ENCODE assay signal across 13 cellular contexts in the genomic region with DNA sequence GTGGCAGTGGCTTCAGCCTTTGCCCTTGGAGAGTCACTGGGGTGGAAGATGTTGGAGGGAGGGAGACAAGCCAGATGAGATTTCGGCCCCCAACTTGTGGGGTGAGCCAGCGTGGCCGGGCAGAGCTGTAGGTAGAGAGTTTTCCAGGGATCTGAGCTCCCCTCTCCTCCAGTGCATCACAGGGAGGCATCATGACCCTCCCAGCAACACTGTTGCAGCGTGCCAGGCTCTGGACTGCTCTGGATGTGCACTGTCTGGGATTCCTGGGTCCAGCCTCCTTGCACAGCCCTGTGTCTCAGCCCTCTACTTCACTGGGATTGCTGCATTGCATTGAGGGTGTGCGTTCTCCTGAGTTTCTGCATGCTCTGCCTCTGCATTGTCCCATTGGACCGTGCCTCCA. TPM values are rescaled to one million over a fixed set of nuclear protein-coding genes. Genes with fewer than 3 reads are reported as not detected.
A peak's percentile ranks its signal among the peaks of the same experiment; 100 is the strongest.
DNase-seq lines count a peak whose midpoint lies in the region; ATAC-seq, FAIRE-seq and TF ChIP-seq lines count a peak whose summit lies in the region.
"Had no signal": no experiment of that assay in that cellular context is flagged by ENCODE, and none has a peak within 500 bp of the region (broad histone marks: within the 10 kb centered on the region; RNA-seq: fewer than 3 reads in every experiment).

No MANE protein-coding gene starts in this region.

- H4K91ac ChIP-seq in H1 (replicated peaks; ENCODE audit: insufficient read length, low read length) (peak overlapping the region; percentile 46), trophoblast cell (ENCODE audit: low read depth, low read length) (peak overlapping the region; percentile 20)

- H3K4me3 ChIP-seq in PC-3 (ENCODE audit: low read length) (no peak overlapping the region), H1 (ENCODE audit: extremely low read depth in 1 of 4, insufficient read depth in 2 of 4, low read depth in 3 of 4, low read length in 4 of 4) (no peak overlapping the region), trophoblast cell (ENCODE audit: low read depth, low read length) (no peak overlapping the region)
- H3K4me3 ChIP-seq: BLaER1 had no signal

- H3K4ac ChIP-seq in H1 (replicated peaks; ENCODE audit: insufficient read length, low read depth, low read length) (no peak overlapping the region), trophoblast cell (ENCODE audit: low read depth, low read length) (peak overlapping the region; percentile 9)

- peak; percentile 6 for DNase-seq in D341Med (ENCODE audit: low spot score)
- no peak for DNase-seq in PC-3
- no peak for DNase-seq in H1 (ENCODE audit: low read depth in 1 of 2, low spot score in 2 of 2)
- DNase-seq in trophoblast cell = no peak
- DNase-seq in activated naive CD4-positive, alpha-beta T cell treated with anti-CD3 and anti-CD28 coated beads, Interleukin-2, amount 10 ng/mL, durations not matched to agents 7 days and 5 days = no peak
- no peak for DNase-seq in AG08395 (ENCODE audit: low spot score)
- DNase-seq: CD4-positive, CD25-positive, alpha-beta regulatory T cell; DMS 273 treated with DMSO at 0.1 percent for 48 hours had no signal

- intact Hi-C loops in PC-3 (cut with micrococcal nuclease) = loop anchor here (1.0 to 2.0 kb wide), 2 partner anchors 62 to 151 kb away; no protein-coding TSS in a partner anchor

- H3K4me1 Mint-ChIP-seq in activated naive CD4-positive, alpha-beta T cell treated with anti-CD3 and anti-CD28 coated beads, Interleukin-2, amount 10 ng/mL, durations not matched to agents 7 days and 5 days = peaks cover 3% of the 10 kb centered on the region
- H3K4me1 Mint-ChIP-seq: CD4-positive, CD25-positive, alpha-beta regulatory T cell had no signal

- H3K27me3 Mint-ChIP-seq in activated naive CD4-positive, alpha-beta T cell treated with anti-CD3 and anti-CD28 coated beads, Interleukin-2, amount 10 ng/mL, durations not matched to agents 7 days and 5 days = peaks cover 41% of the 10 kb centered on the region

- FAIRE-seq in H1 (lab: Jason Lieb, UNC) = no peak
- FAIRE-seq: GM18507, H54 had no signal

- H3K4me3 Mint-ChIP-seq in activated naive CD4-positive, alpha-beta T cell treated with anti-CD3 and anti-CD28 coated beads, Interleukin-2, amount 10 ng/mL, durations not matched to agents 7 days and 5 days = no peak overlapping the region
- H3K4me3 Mint-ChIP-seq: CD4-positive, CD25-positive, alpha-beta regulatory T cell had no signal

- H3K56ac ChIP-seq in H1 (replicated peaks; ENCODE audit: insufficient read length, low read depth, low read length) = no peak overlapping the region

- ATAC-seq in PC-3 (peak; percentile 4; the same call in 1 of the 2 replicates), GM18873 (IDR thresholded peaks at IDR 0.05; ENCODE audit: low FRiP score, unreplicated experiment) (no peak)

- H2AFZ ChIP-seq in PC-3 (ENCODE audit: low read length) = no peak overlapping the region
- no peak overlapping the region for H2AFZ ChIP-seq in H1 (ENCODE audit: low read length)
- H2AFZ ChIP-seq in trophoblast cell (ENCODE audit: insufficient read depth, low read length, poor library complexity) = no peak overlapping the region

- TF ChIP-seq CTCF in PC-3 (conservative IDR thresholded peaks at IDR 0.05; ENCODE audit: low read depth, low read length) = no peak
- TF ChIP-seq CTCF in H1 (IDR thresholded peaks at IDR 0.05; ENCODE audit: control extremely low read depth in 1 of 3, insufficient read depth in 1 of 3, low read depth in 1 of 3, low read length in 3 of 3) = no peak

- no peaks in the 10 kb centered on the region for H3K9me3 Mint-ChIP-seq in activated naive CD4-positive, alpha-beta T cell treated with anti-CD3 and anti-CD28 coated beads, Interleukin-2, amount 10 ng/mL, durations not matched to agents 7 days and 5 days
- H3K9me3 Mint-ChIP-seq: CD4-positive, CD25-positive, alpha-beta regulatory T cell had no signal

- H3K23me2 ChIP-seq in H1 (ENCODE audit: low read depth, low read length) = peaks cover 2% of the 10 kb centered on the region; the same call in 1 of the 2 replicates

- H2BK5ac ChIP-seq in H1 (ENCODE audit: low read depth, low read length) = peak overlapping the region; percentile 28; the same call in 1 of the 2 replicates
- no peak overlapping the region for H2BK5ac ChIP-seq in trophoblast cell (ENCODE audit: low read depth, low read length, poor library complexity)

- H2BK15ac ChIP-seq in H1 (ENCODE audit: low read length) = peak overlapping the region; percentile 14

- H3K23ac ChIP-seq in H1 (ENCODE audit: insufficient read length) (no peak overlapping the region), trophoblast cell (ENCODE audit: low read length) (no peak overlapping the region)

- H3K9me2 ChIP-seq in PC-3 (replicated peaks; ENCODE audit: low read length) = no peaks in the 10 kb centered on the region

- TF ChIP-seq POLR2A in H1 (IDR thresholded peaks at IDR 0.05; ENCODE audit: control extremely low read depth in 1 of 2, low read depth in 2 of 2, low read length in 2 of 2) = no peak

- H4K20me1 ChIP-seq in PC-3 (ENCODE audit: low read length) (no peaks in the 10 kb centered on the region), H1 (replicated peaks in 1 of 2; ENCODE audit: control insufficient read depth in 1 of 2, insufficient read depth in 2 of 2, low read length in 2 of 2) (no peaks in the 10 kb centered on the region)
- H4K20me1 ChIP-seq: BLaER1 had no signal

- H3K79me1 ChIP-seq in H1 (ENCODE audit: low read depth, low read length) = peaks cover 11% of the 10 kb centered on the region
- peaks cover 29% of the 10 kb centered on the region for H3K79me1 ChIP-seq in trophoblast cell (ENCODE audit: low read length)

- no peak overlapping the region for H4K5ac ChIP-seq in H1 (ENCODE audit: insufficient read length, low read depth, low read length)

- no peak overlapping the region for H2BK120ac ChIP-seq in H1 (replicated peaks; ENCODE audit: low read depth, low read length)
- peak overlapping the region; percentile 23 for H2BK120ac ChIP-seq in trophoblast cell (ENCODE audit: insufficient read depth, low read length, poor library complexity)

- no peak overlapping the region for H3K27ac Mint-ChIP-seq in activated naive CD4-positive, alpha-beta T cell treated with anti-CD3 and anti-CD28 coated beads, Interleukin-2, amount 10 ng/mL, durations not matched to agents 7 days and 5 days
- H3K27ac Mint-ChIP-seq: CD4-positive, CD25-positive, alpha-beta regulatory T cell had no signal

- TF ChIP-seq RAD21 in H1 (IDR thresholded peaks at IDR 0.05 in 1 of 2, conservative IDR thresholded peaks at IDR 0.05 in 1 of 2; ENCODE audit: low read depth in 2 of 2, low read length in 2 of 2) = no peak

- H3K4me1 ChIP-seq in PC-3 (ENCODE audit: insufficient read depth, low read length) (peaks cover 17% of the 10 kb centered on the region), H1 (replicated peaks in 1 of 4; ENCODE audit: control insufficient read depth in 3 of 4, insufficient read depth in 4 of 4, low read length in 3 of 4) (peaks cover 13 to 25% (median 21%) of the 10 kb centered on the region in 4 experiments), trophoblast cell (ENCODE audit: control insufficient read depth in 1 of 2, insufficient read depth in 2 of 2, low read length in 2 of 2) (peaks cover 48 to 60% of the 10 kb centered on the region in 2 experiments)

- H2AK5ac ChIP-seq in H1 (ENCODE audit: low read depth, low read length) (peak overlapping the region; percentile 75), trophoblast cell (ENCODE audit: low read length) (peak overlapping the region; percentile 45)

- POLR2A ChIA-PET in PC-3 (lab: Charles Lee; ENCODE audit: unreplicated experiment) (no interaction called here), H1 (lab: Charles Lee; ENCODE audit: partially characterized antibody) (interaction anchor here (1.4 kb wide), 1 partner anchor 15 kb away, joined by 3 read pairs; the partner anchor contains the start of gene MECR)

- H2BK12ac ChIP-seq in H1 (ENCODE audit: low read depth, low read length) (peak overlapping the region; percentile 52; the same call in 1 of the 2 replicates), trophoblast cell (ENCODE audit: low read length) (peak overlapping the region; percentile 28)

- H3K14ac ChIP-seq in H1 (ENCODE audit: insufficient read length) (no peak overlapping the region), trophoblast cell (ENCODE audit: low read length) (peak overlapping the region; percentile 18)

- CTCF ChIA-PET in PC-3 (lab: Charles Lee) (interaction anchor here (0.5 to 1.0 kb wide), 5 partner anchors 57 to 1135 kb away, joined by 3 to 7 read pairs (median 4); no protein-coding TSS in a partner anchor), H1 (lab: Charles Lee; ENCODE audit: partially characterized antibody) (interaction anchor here (0.7 to 12.3 kb wide), 18 partner anchors 11 to 210 kb away, joined by 3 to 113 read pairs (median 4); no protein-coding TSS in a partner anchor)
- CTCF ChIA-PET in activated naive CD4-positive, alpha-beta T cell treated with anti-CD3 and anti-CD28 coated beads, Interleukin-2, amount 10 ng/mL, durations not matched to agents 7 days and 5 days (lab: Charles Lee) = interaction anchor here (1.6 kb wide), 1 partner anchor 1135 kb away, joined by 4 read pairs; no protein-coding TSS in a partner anchor

- no peaks in the 10 kb centered on the region for H3K36me3 ChIP-seq in PC-3 (ENCODE audit: low read depth, low read length)
- H3K36me3 ChIP-seq in H1 (ENCODE audit: control insufficient read depth in 2 of 4, insufficient read depth in 4 of 4, low read length in 3 of 4) = no peaks in the 10 kb centered on the region
- H3K36me3 ChIP-seq in trophoblast cell (ENCODE audit: control insufficient read depth in 1 of 2, insufficient read depth in 2 of 2, low read length in 2 of 2) = no peaks in the 10 kb centered on the region
- H3K36me3 ChIP-seq: BLaER1 had no signal

- H3K4me2 ChIP-seq in PC-3 (ENCODE audit: low read length) (no peak overlapping the region), H1 (ENCODE audit: insufficient read depth in 1 of 2, low read depth in 2 of 2, low read length in 2 of 2) (no peak overlapping the region), trophoblast cell (ENCODE audit: low read length) (no peak overlapping the region)
- H3K4me2 ChIP-seq: BLaER1 had no signal

- H3K36me3 Mint-ChIP-seq in activated naive CD4-positive, alpha-beta T cell treated with anti-CD3 and anti-CD28 coated beads, Interleukin-2, amount 10 ng/mL, durations not matched to agents 7 days and 5 days = no peaks in the 10 kb centered on the region
- H3K36me3 Mint-ChIP-seq: CD4-positive, CD25-positive, alpha-beta regulatory T cell had no signal

- H3K79me2 ChIP-seq in PC-3 (ENCODE audit: low read length) (peaks cover 11% of the 10 kb centered on the region), H1 (ENCODE audit: control insufficient read depth in 1 of 2, insufficient read depth in 2 of 2, low read length in 2 of 2) (no peaks in the 10 kb centered on the region), trophoblast cell (ENCODE audit: control insufficient read depth, insufficient read depth, low read length, poor library complexity) (peaks cover 15% of the 10 kb centered on the region)

- no peaks in the 10 kb centered on the region for H3F3A ChIP-seq in PC-3 (ENCODE audit: low read length, unreplicated experiment)

- no peak for TF ChIP-seq EP300 in H1 (IDR thresholded peaks at IDR 0.05; ENCODE audit: borderline replicate concordance in 1 of 2, low read depth in 2 of 2, low read length in 2 of 2)

- H4K12ac ChIP-seq in trophoblast cell (ENCODE audit: low read depth, low read length) = no peak overlapping the region

- H3K9ac ChIP-seq in PC-3 (ENCODE audit: low read length) (no peak overlapping the region), H1 (replicated peaks in 1 of 4; ENCODE audit: extremely low read depth in 1 of 4, low read depth in 3 of 4, low read length in 3 of 4) (no peak overlapping the region), trophoblast cell (ENCODE audit: low read length) (no peak overlapping the region)
- H3K9ac ChIP-seq: BLaER1 had no signal

- H4K8ac ChIP-seq in H1 (ENCODE audit: extremely low read depth, insufficient read depth, low read length) (no peak overlapping the region), trophoblast cell (ENCODE audit: low read depth, low read length) (peak overlapping the region; percentile 3)

- H3K9me3 ChIP-seq in PC-3 (ENCODE audit: low read length) (no peaks in the 10 kb centered on the region), H1 (ENCODE audit: insufficient read depth in 2 of 2, low read depth in 1 of 2, low read length in 1 of 2) (no peaks in the 10 kb centered on the region), trophoblast cell (ENCODE audit: insufficient read depth, low read depth, low read length) (peaks cover 3% of the 10 kb centered on the region)
- H3K9me3 ChIP-seq: BLaER1 had no signal

- BruUV-seq in PC-3 (replicated peaks; lab: Mats Ljungman, UMichigan) = no TSS peak

- 98% methylated on average over 6 of the region's 6 CpGs; no CpG with 5 or more reads in 1 of the 2 experiments for WGBS in H1 (ENCODE audit: extremely low coverage in 1 of 2, insufficient coverage in 1 of 2, insufficient read length in 1 of 2, insufficient replicate concordance in 2 of 2, low coverage in 1 of 2, low lambda C conversion rate in 2 of 2, missing lambda C conversion rate in 1 of 2), 2 experiments
- WGBS in trophoblast cell (ENCODE audit: extremely low coverage, insufficient coverage, insufficient read length) = no CpG with 5 or more reads among the region's 6 CpGs

- H3K27me3 ChIP-seq in PC-3 (ENCODE audit: low read length) = no peaks in the 10 kb centered on the region
- no peaks in the 10 kb centered on the region for H3K27me3 ChIP-seq in H1 (replicated peaks in 1 of 4; ENCODE audit: control insufficient read depth in 3 of 4, extremely low read depth in 1 of 4, insufficient read depth in 3 of 4, low read length in 3 of 4)
- H3K27me3 ChIP-seq in trophoblast cell (ENCODE audit: insufficient read depth, low read length) = no peaks in the 10 kb centered on the region

- H3K27ac ChIP-seq in PC-3 (ENCODE audit: low read length) (no peak overlapping the region), H1 (ENCODE audit: low read depth, low read length) (no peak overlapping the region), trophoblast cell (ENCODE audit: low read depth, low read length) (no peak overlapping the region)
- H3K27ac ChIP-seq: BLaER1, HL-60 had no signal

- 0 out of 2 replicates have a peak overlapping the region, but pooled peaks have one; percentile 4 for H2BK20ac ChIP-seq in H1 (ENCODE audit: low read length)

- H3K18ac ChIP-seq in H1 (ENCODE audit: extremely low read depth, low read length) (no peak overlapping the region), trophoblast cell (ENCODE audit: low read length) (no peak overlapping the region)

RNA-seq across cellular contexts. Expression of gene PTPRU, which starts 8.9 kb away (rescaled TPM):
- total RNA-seq in PC-3 (2014; rRNA removed) = 25.7 and 31.4 TPM in 2 replicates
- total RNA-seq in H1 (2021; fragmentation: NEBNext Ultra II Directional; extraction: Animal tissue kit (Norgen Biotek cat#: 25700)) = 41.8 and 55.3 TPM in 2 replicates
- polyA plus RNA-seq in H1 (2011; rRNA removed) = 33.8 and 57.0 TPM in 2 replicates
- 41.3 TPM for polyA plus RNA-seq in H1 (2011; cell fraction: cytosol; rRNA removed)
- polyA plus RNA-seq in H1 (2011; cell fraction: nucleus; rRNA removed) = 84.9 TPM
- polyA plus RNA-seq in H1 (2012, experiment 1 of 2) = 23.1 to 40.3 TPM (median 37.9 TPM) in 4 replicates
- polyA plus RNA-seq in H1 (2012, experiment 2 of 2) = 38.4 TPM
- polyA plus RNA-seq in H1 (2013, experiment 1 of 2) = 29.7 TPM
- polyA plus RNA-seq in H1 (2013, experiment 2 of 2) = 33.1 TPM
- 39.2 and 41.2 TPM in 2 replicates for polyA minus RNA-seq in H1 (2011; rRNA and poly(A)+ RNA removed)
- 79.9 TPM for polyA minus RNA-seq in H1 (2011; cell fraction: cytosol; rRNA and poly(A)+ RNA removed)
- 57.9 TPM for polyA minus RNA-seq in H1 (2011; cell fraction: nucleus; rRNA and poly(A)+ RNA removed)
- polyA plus RNA-seq in trophoblast cell (2013) = 33.5 and 35.1 TPM in 2 replicates
- total RNA-seq: CD4-positive, CD25-positive, alpha-beta regulatory T cell had no signal
- polyA plus RNA-seq: CD4-positive, CD25-positive, alpha-beta regulatory T cell had no signal

RNA-seq across cellular contexts. Expression of gene MECR, which starts 14.5 kb away (rescaled TPM):
- 25.3 and 30.5 TPM in 2 replicates for total RNA-seq in PC-3 (2014; rRNA removed)
- total RNA-seq in H1 (2021; fragmentation: NEBNext Ultra II Directional; extraction: Animal tissue kit (Norgen Biotek cat#: 25700)) = 24.4 and 26.5 TPM in 2 replicates
- 24.2 and 28.2 TPM in 2 replicates for polyA plus RNA-seq in H1 (2011; rRNA removed)
- polyA plus RNA-seq in H1 (2011; cell fraction: cytosol; rRNA removed) = 31.6 TPM
- polyA plus RNA-seq in H1 (2011; cell fraction: nucleus; rRNA removed) = 39.5 TPM
- polyA plus RNA-seq in H1 (2012, experiment 1 of 2) = 18.0 to 37.4 TPM (median 33.6 TPM) in 4 replicates
- 33.1 TPM for polyA plus RNA-seq in H1 (2012, experiment 2 of 2)
- 25.0 TPM for polyA plus RNA-seq in H1 (2013, experiment 1 of 2)
- 25.4 TPM for polyA plus RNA-seq in H1 (2013, experiment 2 of 2)
- polyA minus RNA-seq in H1 (2011; rRNA and poly(A)+ RNA removed) = 23.2 and 34.1 TPM in 2 replicates
- 14.5 TPM for polyA minus RNA-seq in H1 (2011; cell fraction: cytosol; rRNA and poly(A)+ RNA removed)
- 27.7 TPM for polyA minus RNA-seq in H1 (2011; cell fraction: nucleus; rRNA and poly(A)+ RNA removed)
- 17.6 and 18.9 TPM in 2 replicates for polyA plus RNA-seq in trophoblast cell (2013)
